Comparison of ENCODE assay signal across 10 cellular contexts in the genomic region with DNA sequence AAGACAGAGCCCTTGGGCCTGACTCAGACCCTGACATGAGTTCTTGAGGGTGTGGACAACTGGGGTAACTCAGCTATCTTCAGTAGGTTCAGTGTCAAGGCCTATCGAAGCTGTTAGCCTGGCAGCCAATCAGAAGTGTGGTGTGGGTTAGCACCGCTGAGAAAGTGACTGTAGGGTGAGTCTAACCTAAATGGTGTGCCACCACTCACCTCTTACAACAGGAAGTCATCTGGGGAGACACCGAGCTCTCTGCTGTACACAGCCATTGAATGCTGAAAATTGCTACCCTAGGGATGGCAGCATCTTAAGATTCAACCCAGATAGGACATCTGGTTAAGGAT. TPM values are rescaled to one million over a fixed set of nuclear protein-coding genes. Genes with fewer than 3 reads are reported as not detected.
DNase-seq lines count a peak whose midpoint lies in the region; ATAC-seq and TF ChIP-seq lines count a peak whose summit lies in the region.
"Had no signal": no experiment of that assay in that cellular context is flagged by ENCODE, and none has a peak within 500 bp of the region (broad histone marks: within the 10 kb centered on the region; RNA-seq: fewer than 3 reads in every experiment).

No MANE protein-coding gene starts in this region.

- H3K27ac ChIP-seq in dorsolateral prefrontal cortex, result peak overlapping the region in 1 of 59 donors; percentile 12
- H3K27ac ChIP-seq: KMS-11 had no signal

- ATAC-seq in GM21360 (IDR thresholded peaks at IDR 0.05; ENCODE audit: unreplicated experiment), result no peak
- ATAC-seq in GM21390 (IDR thresholded peaks at IDR 0.05; ENCODE audit: unreplicated experiment), result no peak

- no peak overlapping the region for H3K4me3 ChIP-seq in dorsolateral prefrontal cortex

- peak; percentile 49 to 89 (median 65) for DNase-seq in T-helper 1 cell
- DNase-seq in activated CD8-positive, alpha-beta memory T cell treated with anti-CD3 and anti-CD28 coated beads, Interleukin-2, amount 50 U/mL, for 4 hours, result peak; percentile 71
- DNase-seq in effector CD8-positive, alpha-beta T cell (lab: John Stamatoyannopoulos, UW), result peak; percentile 46
- peak; percentile 39 to 57 for DNase-seq in stimulated activated CD8-positive, alpha-beta memory T cell treated with anti-CD3 and anti-CD28 coated beads, Interleukin-2, amount 100 ng/mL, for 1 hour (ENCODE audit: low read depth in 2 of 2)
- no peak for DNase-seq in dorsolateral prefrontal cortex
- DNase-seq in cardiac septum (ENCODE audit: low spot score), result no peak
- DNase-seq: cerebellar nuclear complex had no signal

- intact Hi-C loops in dorsolateral prefrontal cortex (cut with DNase I), result no loop called here
- intact Hi-C loops in cardiac septum (cut with DNase I), result no loop called here

- no peak for TF ChIP-seq CTCF in dorsolateral prefrontal cortex (IDR thresholded peaks at IDR 0.05 in 54 of 56, conservative IDR thresholded peaks at IDR 0.05 in 2 of 56; ENCODE audit: low read depth in 1 of 56, partially characterized antibody in 56 of 56)

- no peaks in the 10 kb centered on the region for H3K27me3 ChIP-seq in dorsolateral prefrontal cortex

RNA-seq across cellular contexts. Expression of a gene that starts 44.6 kb away (rescaled TPM):
- total RNA-seq in dorsolateral prefrontal cortex (10 to 100 TPM in 118 of 120 experiments, 1 to 10 TPM in 2; 7.5 to 31.8 (median 17.5) TPM), cardiac septum (15.5 TPM)

Comparison
In these comparisons a context has a peak if more than half of its experiments do, and no peak if none do; other contexts are left out.
1. DNase-seq: peak in T-helper 1 cell (5 of 5), activated CD8-positive, alpha-beta memory T cell treated with anti-CD3 and anti-CD28 coated beads, Interleukin-2, amount 50 U/mL, for 4 hours (single experiment), effector CD8-positive, alpha-beta T cell (single experiment) and stimulated activated CD8-positive, alpha-beta memory T cell treated with anti-CD3 and anti-CD28 coated beads, Interleukin-2, amount 100 ng/mL, for 1 hour (2 of 2); none in dorsolateral prefrontal cortex (0 of 10) and cardiac septum (single experiment).